23 cellular contexts compared by ENCODE assay signal in genomic region chr3:49654176-49654825, GRCh38.
"Had no signal": no experiment of that assay in that cellular context is flagged by ENCODE, and none has a peak within 500 bp of the region (broad histone marks: within the 10 kb centered on the region; RNA-seq: fewer than 3 reads in every experiment).

No MANE protein-coding gene starts in this region.

- H3K27me3 ChIP-seq: colonic mucosa, gastrocnemius medialis, heart right ventricle, left lung had no signal

- H3K36me3 Mint-ChIP-seq: mesothelial cell of epicardium had no signal

- H3K27ac ChIP-seq: colonic mucosa, epithelial cell of prostate, esophagus squamous epithelium, gastrocnemius medialis, heart right ventricle, left lung, lower lobe of right lung had no signal

- H3K4me3 Mint-ChIP-seq: dendritic cell treated with granulocyte-macrophage colony-stimulating factor and Interleukin-4, amounts not matched to agents 40 ng/mL and 50 ng/mL, for 4 days; effector memory CD8-positive, alpha-beta T cell; endodermal cell; mesothelial cell of epicardium had no signal

- H3K9me3 Mint-ChIP-seq: dendritic cell treated with granulocyte-macrophage colony-stimulating factor and Interleukin-4, amounts not matched to agents 40 ng/mL and 50 ng/mL, for 4 days; effector memory CD8-positive, alpha-beta T cell; endodermal cell; mesothelial cell of epicardium had no signal

- ATAC-seq: effector memory CD8-positive, alpha-beta T cell; gastrocnemius medialis; heart right ventricle; left cardiac atrium; left lung; left ventricle myocardium superior; lower lobe of right lung had no signal

- H3K27ac Mint-ChIP-seq: dendritic cell treated with granulocyte-macrophage colony-stimulating factor and Interleukin-4, amounts not matched to agents 40 ng/mL and 50 ng/mL, for 4 days; effector memory CD8-positive, alpha-beta T cell; endodermal cell; mesothelial cell of epicardium had no signal

- H3K4me3 ChIP-seq: colonic mucosa, esophagus squamous epithelium, gastrocnemius medialis, heart right ventricle, left lung, lower lobe of right lung, mucosa of descending colon had no signal

- H3K4me1 Mint-ChIP-seq: endodermal cell had no signal

- H3K9me3 ChIP-seq: colonic mucosa, esophagus squamous epithelium, gastrocnemius medialis, heart right ventricle, left lung, lower lobe of right lung, mucosa of descending colon had no signal

- DNase-seq: colonic mucosa; cortex of kidney; effector CD8-positive, alpha-beta T cell; effector memory CD8-positive, alpha-beta T cell; endodermal cell; erythroblast; esophagus squamous epithelium; foreskin fibroblast; foreskin melanocyte; gastrocnemius medialis; glutamatergic neuron; head of caudate nucleus; heart right ventricle; hippocampal formation; left cardiac atrium; left ventricle myocardium superior; lower lobe of right lung; mesenchymal stem cell had no signal

- H3K4me1 ChIP-seq: colonic mucosa, left lung, lower lobe of right lung had no signal

- H3K36me3 ChIP-seq: colonic mucosa, esophagus squamous epithelium, gastrocnemius medialis, left lung, lower lobe of right lung had no signal
